ENCODE assay signal across 19 cellular contexts in the genomic region with DNA sequence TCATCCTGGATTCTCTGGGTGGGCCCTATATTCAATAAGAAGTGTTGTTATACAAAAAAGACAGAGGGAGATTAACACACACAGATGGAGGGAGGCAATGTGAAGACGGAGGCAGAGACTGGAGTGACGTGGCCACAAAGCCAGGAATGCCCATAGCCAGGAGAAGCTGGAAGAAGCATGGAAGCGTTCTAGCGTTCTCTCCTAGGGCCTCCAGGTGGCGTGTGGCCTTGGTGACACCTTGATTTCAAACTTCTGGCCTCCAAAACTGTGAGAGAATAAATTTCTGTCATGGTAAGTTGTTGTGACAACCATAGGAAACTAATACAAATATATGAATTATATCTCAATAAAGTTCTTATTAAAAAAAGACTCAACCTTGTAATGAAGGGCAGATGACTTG. TPM values are rescaled to one million over a fixed set of nuclear protein-coding genes. Genes with fewer than 3 reads are reported as not detected.
A peak's percentile ranks its signal among the peaks of the same experiment; 100 is the strongest.
DNase-seq lines count a peak whose midpoint lies in the region; ATAC-seq, FAIRE-seq and TF ChIP-seq lines count a peak whose summit lies in the region.
"Had no signal": no experiment of that assay in that cellular context is flagged by ENCODE, and none has a peak within 500 bp of the region (broad histone marks: within the 10 kb centered on the region; RNA-seq: fewer than 3 reads in every experiment).

No MANE protein-coding gene starts in this region.

- H2BK120ac ChIP-seq in H1 (replicated peaks; ENCODE audit: low read depth, low read length): no peak overlapping the region

- H3K4me3 Mint-ChIP-seq in CD4-positive, alpha-beta T cell: no peak overlapping the region
- H3K4me3 Mint-ChIP-seq: CD4-positive, CD25-positive, alpha-beta regulatory T cell had no signal

- H3K4me1 ChIP-seq in H1 (replicated peaks in 1 of 4; ENCODE audit: control insufficient read depth in 3 of 4, insufficient read depth in 4 of 4, low read length in 3 of 4): no peaks in the 10 kb centered on the region
- no peaks in the 10 kb centered on the region for H3K4me1 ChIP-seq in osteoblast (ENCODE audit: insufficient read depth, low read length)
- H3K4me1 ChIP-seq: SJCRH30, upper lobe of right lung had no signal

- H3K79me2 ChIP-seq in H1 (ENCODE audit: control insufficient read depth in 1 of 2, insufficient read depth in 2 of 2, low read length in 2 of 2) (no peaks in the 10 kb centered on the region), osteoblast (ENCODE audit: insufficient read depth, low read length) (no peaks in the 10 kb centered on the region)

- H3K36me3 Mint-ChIP-seq in CD4-positive, alpha-beta T cell (ENCODE audit: low read depth): no peaks in the 10 kb centered on the region
- H3K36me3 Mint-ChIP-seq: CD4-positive, CD25-positive, alpha-beta regulatory T cell had no signal

- no peak overlapping the region for H2BK12ac ChIP-seq in H1 (ENCODE audit: low read depth, low read length)

- H3K23ac ChIP-seq in H1 (ENCODE audit: insufficient read length): no peak overlapping the region

- no peak overlapping the region for H2AFZ ChIP-seq in H1 (ENCODE audit: low read length)
- H2AFZ ChIP-seq in osteoblast (ENCODE audit: low read length): no peak overlapping the region

- no peaks in the 10 kb centered on the region for H3K9me3 Mint-ChIP-seq in CD4-positive, alpha-beta T cell

- DNase-seq in GM06990 (ENCODE audit: extremely low read depth, insufficient read length) (no peak), M059J (ENCODE audit: low read depth) (peak; percentile 40), H1 (ENCODE audit: low read depth in 1 of 2, low spot score in 2 of 2) (no peak), osteoblast (ENCODE audit: insufficient read length, low spot score, missing footprints) (no peak), GM12891 (ENCODE audit: insufficient read length, low spot score) (no peak), NCI-H1417 treated with DMSO at 0.1 percent for 48 hours (lab: John Stamatoyannopoulos, UW) (no peak)
- no peak for DNase-seq in CD4-positive, alpha-beta T cell
- DNase-seq: activated CD4-positive, alpha-beta T cell treated with anti-CD3 and anti-CD28 coated beads, Interleukin-2, amount 50 U/mL, for 48 hours; CD4-positive, CD25-positive, alpha-beta regulatory T cell; erythroblast; heart left ventricle; kidney glomerular epithelial cell; NK-92 treated with Interleukin-12 subunit alpha and Interleukin-12 subunit beta, amount 100 ng/mL, for 24 hours; SJCRH30; small intestine; stimulated activated naive CD4-positive, alpha-beta T cell; upper lobe of right lung had no signal

- no peak overlapping the region for H2AK5ac ChIP-seq in H1 (ENCODE audit: low read depth, low read length)

- TF ChIP-seq CTCF in GM06990 (IDR thresholded peaks at IDR 0.05; ENCODE audit: insufficient read depth, low read length, poor library complexity, severe bottlenecking) (peak; percentile 38), H1 (IDR thresholded peaks at IDR 0.05; ENCODE audit: control extremely low read depth in 1 of 3, insufficient read depth in 1 of 3, low read depth in 1 of 3, low read length in 3 of 3) (peak; percentile 53 to 72 (median 69)), osteoblast (IDR thresholded peaks at IDR 0.05; ENCODE audit: extremely low read depth, low read depth, low read length) (peak; percentile 13)
- no peak for TF ChIP-seq CTCF in CD4-positive, alpha-beta T cell (IDR thresholded peaks at IDR 0.05)

- no peak overlapping the region for H3K9ac ChIP-seq in H1 (replicated peaks in 1 of 4; ENCODE audit: extremely low read depth in 1 of 4, low read depth in 3 of 4, low read length in 3 of 4)

- no peak overlapping the region for H3K14ac ChIP-seq in H1 (ENCODE audit: insufficient read length)

- H3K23me2 ChIP-seq in H1 (ENCODE audit: low read depth, low read length): no peaks in the 10 kb centered on the region

- no peak overlapping the region for H3K18ac ChIP-seq in H1 (ENCODE audit: extremely low read depth, low read length)

- 63% methylated on average over 5 of the region's 5 CpGs; no CpG with 5 or more reads in 1 of the 2 experiments for WGBS in H1 (ENCODE audit: extremely low coverage in 1 of 2, insufficient coverage in 1 of 2, insufficient read length in 1 of 2, insufficient replicate concordance in 2 of 2, low coverage in 1 of 2, low lambda C conversion rate in 2 of 2, missing lambda C conversion rate in 1 of 2), 2 experiments

- no peak overlapping the region for H3K4me2 ChIP-seq in H1 (ENCODE audit: insufficient read depth in 1 of 2, low read depth in 2 of 2, low read length in 2 of 2)
- no peak overlapping the region for H3K4me2 ChIP-seq in osteoblast (ENCODE audit: insufficient read depth, low read length)

- TF ChIP-seq POLR2A in H1 (IDR thresholded peaks at IDR 0.05; ENCODE audit: control extremely low read depth in 1 of 2, low read depth in 2 of 2, low read length in 2 of 2) (no peak), GM12891 (IDR thresholded peaks at IDR 0.05; ENCODE audit: low read depth, low read length) (no peak)

- no peak for ATAC-seq in CD4-positive, alpha-beta T cell (ENCODE audit: poor library complexity)
- ATAC-seq: heart left ventricle, upper lobe of right lung had no signal

- FAIRE-seq in H1 (lab: Jason Lieb, UNC) (peak; percentile 71), GM12891 (lab: Jason Lieb, UNC) (no peak)
- FAIRE-seq: colon, G401.6, small intestine had no signal

- H3K27ac Mint-ChIP-seq in CD4-positive, alpha-beta T cell: no peak overlapping the region
- H3K27ac Mint-ChIP-seq: CD4-positive, CD25-positive, alpha-beta regulatory T cell had no signal

- no peaks in the 10 kb centered on the region for H3K4me1 Mint-ChIP-seq in CD4-positive, alpha-beta T cell (ENCODE audit: low read depth)
- H3K4me1 Mint-ChIP-seq: CD4-positive, CD25-positive, alpha-beta regulatory T cell had no signal

- no peak overlapping the region for H3K4ac ChIP-seq in H1 (replicated peaks; ENCODE audit: insufficient read length, low read depth, low read length)

- H3K27me3 ChIP-seq in GM06990 (replicated peaks; ENCODE audit: control insufficient read depth, insufficient read depth, low read length): no peaks in the 10 kb centered on the region
- H3K27me3 ChIP-seq in H1 (replicated peaks in 1 of 4; ENCODE audit: control insufficient read depth in 3 of 4, extremely low read depth in 1 of 4, insufficient read depth in 3 of 4, low read length in 3 of 4): no peaks in the 10 kb centered on the region
- H3K27me3 ChIP-seq in osteoblast (ENCODE audit: insufficient read depth, low read length): no peaks in the 10 kb centered on the region
- H3K27me3 ChIP-seq in CD4-positive, alpha-beta T cell (ENCODE audit: control insufficient read depth, insufficient read depth, low read length): no peaks in the 10 kb centered on the region
- H3K27me3 ChIP-seq: heart left ventricle, SJCRH30, upper lobe of right lung had no signal

- no peaks in the 10 kb centered on the region; the same call in 1 of the 2 replicates for H3K79me1 ChIP-seq in H1 (ENCODE audit: low read depth, low read length)

- H3K9me3 ChIP-seq in H1 (ENCODE audit: insufficient read depth in 2 of 2, low read depth in 1 of 2, low read length in 1 of 2): no peaks in the 10 kb centered on the region
- H3K9me3 ChIP-seq in osteoblast (ENCODE audit: low read depth, low read length): no peaks in the 10 kb centered on the region
- H3K9me3 ChIP-seq in CD4-positive, alpha-beta T cell (ENCODE audit: control insufficient read depth, low read length): no peaks in the 10 kb centered on the region
- H3K9me3 ChIP-seq: heart left ventricle, SJCRH30, upper lobe of right lung had no signal

- no peak overlapping the region for H2BK15ac ChIP-seq in H1 (ENCODE audit: low read length)

- H4K8ac ChIP-seq in H1 (ENCODE audit: extremely low read depth, insufficient read depth, low read length): no peak overlapping the region

- H3K4me3 ChIP-seq in GM06990 (replicated peaks; ENCODE audit: low read depth, low read length): no peak overlapping the region
- no peak overlapping the region for H3K4me3 ChIP-seq in H1 (ENCODE audit: extremely low read depth in 1 of 4, insufficient read depth in 2 of 4, low read depth in 3 of 4, low read length in 4 of 4)
- no peak overlapping the region for H3K4me3 ChIP-seq in osteoblast (ENCODE audit: insufficient read depth, low read length)
- H3K4me3 ChIP-seq: heart left ventricle, SJCRH30, upper lobe of right lung had no signal

- no peak overlapping the region for H4K91ac ChIP-seq in H1 (replicated peaks; ENCODE audit: insufficient read length, low read length)

- peak; percentile 71 to 77 for TF ChIP-seq RAD21 in H1 (IDR thresholded peaks at IDR 0.05 in 1 of 2, conservative IDR thresholded peaks at IDR 0.05 in 1 of 2; ENCODE audit: low read depth in 2 of 2, low read length in 2 of 2)

- peaks cover 4% of the 10 kb centered on the region for H3K27me3 Mint-ChIP-seq in CD4-positive, alpha-beta T cell

- H3K27ac ChIP-seq in H1 (ENCODE audit: low read depth, low read length) (no peak overlapping the region), osteoblast (ENCODE audit: low read depth, low read length) (no peak overlapping the region)
- no peak overlapping the region for H3K27ac ChIP-seq in CD4-positive, alpha-beta T cell (ENCODE audit: low read depth, low read length)
- H3K27ac ChIP-seq: heart left ventricle, SJCRH30, upper lobe of right lung had no signal

- H3K36me3 ChIP-seq in GM06990 (ENCODE audit: control insufficient read depth, insufficient read depth, low read length) (no peaks in the 10 kb centered on the region), H1 (ENCODE audit: control insufficient read depth in 2 of 4, insufficient read depth in 4 of 4, low read length in 3 of 4) (no peaks in the 10 kb centered on the region; a peak in 2 of 8 replicates), osteoblast (ENCODE audit: insufficient read depth, low read length) (no peaks in the 10 kb centered on the region)
- H3K36me3 ChIP-seq: upper lobe of right lung had no signal

- no peak for TF ChIP-seq EP300 in H1 (IDR thresholded peaks at IDR 0.05; ENCODE audit: borderline replicate concordance in 1 of 2, low read depth in 2 of 2, low read length in 2 of 2)

- H4K5ac ChIP-seq in H1 (ENCODE audit: insufficient read length, low read depth, low read length): no peak overlapping the region

- H2BK5ac ChIP-seq in H1 (ENCODE audit: low read depth, low read length): no peak overlapping the region

- H4K20me1 ChIP-seq in H1 (replicated peaks in 1 of 2; ENCODE audit: control insufficient read depth in 1 of 2, insufficient read depth in 2 of 2, low read length in 2 of 2) (no peaks in the 10 kb centered on the region), osteoblast (ENCODE audit: insufficient read depth, low read length) (no peaks in the 10 kb centered on the region)

- POLR2A ChIA-PET in H1 (lab: Charles Lee; ENCODE audit: partially characterized antibody): interaction anchor here (16.2 kb wide), 1 partner anchor 21 kb away, joined by 117 read pairs; a partner anchor contains a TSS
- POLR2A ChIA-PET in CD4-positive, alpha-beta T cell (lab: Charles Lee): no interaction called here

- intact Hi-C loops in CD4-positive, alpha-beta T cell (cut with DNase I, micrococcal nuclease): no loop called here

- no peak overlapping the region for H3K56ac ChIP-seq in H1 (replicated peaks; ENCODE audit: insufficient read length, low read depth, low read length)

- CTCF ChIA-PET in H1 (lab: Charles Lee; ENCODE audit: partially characterized antibody): interaction anchor here (0.6 to 5.5 kb wide), 15 partner anchors 11 to 243 kb away, joined by 3 to 62 read pairs (median 3); a partner anchor contains a TSS
- CTCF ChIA-PET in CD4-positive, alpha-beta T cell (lab: Charles Lee): no interaction called here

- H2BK20ac ChIP-seq in H1 (ENCODE audit: low read length): no peak overlapping the region

RNA-seq across cellular contexts. Expression of a gene that starts 21.3 kb away (rescaled TPM):
- 3,688 and 5,591 TPM in 2 replicates for total RNA-seq in M059J (2014; rRNA removed; shearing (Covaris generic))
- 63.3 and 66.7 TPM in 2 replicates for total RNA-seq in H1 (2021; fragmentation: NEBNext Ultra II Directional; extraction: Animal tissue kit (Norgen Biotek cat#: 25700))
- 10.3 and 21.7 TPM in 2 replicates for polyA plus RNA-seq in H1 (2011; rRNA removed)
- polyA plus RNA-seq in H1 (2011; cell fraction: cytosol; rRNA removed): 10.6 TPM
- polyA plus RNA-seq in H1 (2011; cell fraction: nucleus; rRNA removed): 92.0 TPM
- 14.3 to 28.9 TPM (median 22.0 TPM) in 4 replicates for polyA plus RNA-seq in H1 (2012, experiment 1 of 2)
- 1.6 TPM for polyA plus RNA-seq in H1 (2012, experiment 2 of 2)
- polyA plus RNA-seq in H1 (2013, experiment 1 of 2): 19.2 TPM
- 20.2 TPM for polyA plus RNA-seq in H1 (2013, experiment 2 of 2)
- polyA minus RNA-seq in H1 (2011; rRNA and poly(A)+ RNA removed): 87.9 and 131 TPM in 2 replicates
- polyA minus RNA-seq in H1 (2011; cell fraction: cytosol; rRNA and poly(A)+ RNA removed): 100 TPM
- 293 TPM for polyA minus RNA-seq in H1 (2011; cell fraction: nucleus; rRNA and poly(A)+ RNA removed)
- total RNA-seq in osteoblast: 6,477 and 8,941 TPM in 2 replicates
- 0.24 TPM for polyA plus RNA-seq in GM12891 (2012; ENCODE audit: low read depth, missing spikeins)
- total RNA-seq in CD4-positive, alpha-beta T cell: 10 to 100 TPM in 1 of 2 experiments, 1 to 10 TPM in 1; 9.5 to 10.5 TPM

Comparison
In these comparisons a context has a peak if more than half of its experiments do, and no peak if none do; other contexts are left out.
1. RNA of a gene that starts 21.3 kb away (total RNA-seq): 6,477 to 8,941 TPM in osteoblast and 3,688 to 5,591 TPM in M059J; 63.3 to 66.7 TPM in H1 and 9.5 to 10.5 TPM in CD4-positive, alpha-beta T cell; every median in the first group is over 10 times any median in the second.